ENCODE assay signal across 10 cellular contexts in the genomic region with DNA sequence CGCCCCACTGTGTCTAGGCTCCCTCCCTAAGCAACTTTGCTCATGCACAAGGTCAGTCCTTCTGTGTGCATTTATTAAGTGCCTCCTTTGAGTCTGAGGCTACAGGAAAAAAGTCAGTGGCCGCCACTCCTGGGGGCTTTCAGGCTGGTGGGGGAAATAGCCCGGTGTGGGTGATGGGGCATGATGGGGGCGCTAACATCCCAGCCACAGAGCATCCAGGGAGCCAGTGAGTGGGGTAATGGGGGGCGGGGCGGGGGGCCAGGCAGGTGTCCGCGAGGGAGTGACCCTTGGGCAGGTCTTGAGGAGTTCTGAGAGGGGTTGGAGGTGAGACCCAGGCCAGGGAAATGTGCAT. TPM values are rescaled to one million over a fixed set of nuclear protein-coding genes. Genes with fewer than 3 reads are reported as not detected.
DNase-seq lines count a peak whose midpoint lies in the region; ATAC-seq and TF ChIP-seq lines count a peak whose summit lies in the region.
"Had no signal": no experiment of that assay in that cellular context is flagged by ENCODE, and none has a peak within 500 bp of the region (broad histone marks: within the 10 kb centered on the region; RNA-seq: fewer than 3 reads in every experiment).

No MANE protein-coding gene starts in this region.

- no peak overlapping the region for H3K4me3 ChIP-seq in CD4-positive, CD25-positive, alpha-beta regulatory T cell (ENCODE audit: low read depth, low read length)
- H3K4me3 ChIP-seq in KMS-11 (IDR thresholded peaks at IDR 0.05; ENCODE audit: insufficient read depth, low read depth, low read length): no peak overlapping the region

- peaks cover 0 to 2% (median 0%) of the 10 kb centered on the region in 7 donors for H3K9me3 Mint-ChIP-seq in CD4-positive, CD25-positive, alpha-beta regulatory T cell
- H3K9me3 Mint-ChIP-seq in chondrocyte (ENCODE audit: low read depth): no peaks in the 10 kb centered on the region
- H3K9me3 Mint-ChIP-seq in nephron: no peaks in the 10 kb centered on the region

- no peaks in the 10 kb centered on the region for H3K36me3 ChIP-seq in CD4-positive, CD25-positive, alpha-beta regulatory T cell (ENCODE audit: control insufficient read depth, insufficient read depth, low read length)
- no peaks in the 10 kb centered on the region for H3K36me3 ChIP-seq in KMS-11 (ENCODE audit: insufficient read depth)

- H3K27me3 ChIP-seq in CD4-positive, CD25-positive, alpha-beta regulatory T cell (ENCODE audit: control insufficient read depth, insufficient read depth, low read length): no peaks in the 10 kb centered on the region
- no peaks in the 10 kb centered on the region for H3K27me3 ChIP-seq in KMS-11 (ENCODE audit: insufficient read depth, low read depth)

- 0 out of 2 replicates have a peak overlapping the region, but pooled peaks have one; percentile 44 for H3K4me2 ChIP-seq in KMS-11

- H3K4me1 Mint-ChIP-seq in CD4-positive, CD25-positive, alpha-beta regulatory T cell: peaks cover 12 to 31% (median 23%) of the 10 kb centered on the region in 4 donors
- peaks cover 4% of the 10 kb centered on the region for H3K4me1 Mint-ChIP-seq in chondrocyte (ENCODE audit: low read depth)
- H3K4me1 Mint-ChIP-seq in nephron: peaks cover 9% of the 10 kb centered on the region

- no peak for DNase-seq in CD4-positive, CD25-positive, alpha-beta regulatory T cell
- DNase-seq in chondrocyte (ENCODE audit: low spot score): no peak
- no peak for DNase-seq in NCI-H1105 treated with DMSO at 0.1 percent for 48 hours (lab: John Stamatoyannopoulos, UW)
- no peak for DNase-seq in DMS79 treated with DMSO at 0.1 percent for 48 hours (lab: John Stamatoyannopoulos, UW)
- DNase-seq: NCI-H187 treated with DMSO at 0.1 percent for 48 hours had no signal

- H2AFZ ChIP-seq in KMS-11 (ENCODE audit: low read depth): peak overlapping the region; percentile 68

- H3K36me3 Mint-ChIP-seq in CD4-positive, CD25-positive, alpha-beta regulatory T cell: no peaks in the 10 kb centered on the region
- H3K36me3 Mint-ChIP-seq in chondrocyte (ENCODE audit: low read depth) (no peaks in the 10 kb centered on the region), nephron (ENCODE audit: low read depth) (no peaks in the 10 kb centered on the region)

- H3K4me1 ChIP-seq in CD4-positive, CD25-positive, alpha-beta regulatory T cell (ENCODE audit: control insufficient read depth, insufficient read depth, low read length, poor library complexity, severe bottlenecking): peaks cover 18% of the 10 kb centered on the region
- H3K4me1 ChIP-seq in KMS-11 (ENCODE audit: low read depth, poor library complexity, severe bottlenecking): peaks cover 7% of the 10 kb centered on the region

- peak overlapping the region; percentile 41 for H3K27ac ChIP-seq in CD4-positive, CD25-positive, alpha-beta regulatory T cell (ENCODE audit: insufficient read depth, low read length, poor library complexity, severe bottlenecking)
- H3K27ac ChIP-seq in KMS-11: no peak overlapping the region

- H3K9me3 ChIP-seq in CD4-positive, CD25-positive, alpha-beta regulatory T cell (ENCODE audit: control insufficient read depth in 2 of 2, low read length in 2 of 2): no peaks in the 10 kb centered on the region

- H3K27me3 Mint-ChIP-seq in CD4-positive, CD25-positive, alpha-beta regulatory T cell: no peaks in the 10 kb centered on the region
- H3K27me3 Mint-ChIP-seq in chondrocyte (ENCODE audit: low read depth): no peaks in the 10 kb centered on the region
- no peaks in the 10 kb centered on the region for H3K27me3 Mint-ChIP-seq in nephron (ENCODE audit: low read depth)

- no peak for ATAC-seq in CD4-positive, CD25-positive, alpha-beta regulatory T cell (ENCODE audit: low read depth in 2 of 2)
- ATAC-seq in HG02981 (IDR thresholded peaks at IDR 0.05; ENCODE audit: unreplicated experiment) (no peak), GM18498 (IDR thresholded peaks at IDR 0.05; ENCODE audit: unreplicated experiment) (no peak)

- H3K4me3 Mint-ChIP-seq in CD4-positive, CD25-positive, alpha-beta regulatory T cell: peak overlapping the region; percentile 80 to 90 (median 84)
- H3K4me3 Mint-ChIP-seq in chondrocyte (ENCODE audit: unreplicated experiment) (peak overlapping the region; percentile 56), nephron (peak overlapping the region in 2 of 3 experiments; percentile 79 to 80)

- TF ChIP-seq CTCF in KMS-11 (conservative IDR thresholded peaks at IDR 0.05; ENCODE audit: low read depth, low read length) (no peak), chondrocyte (IDR thresholded peaks at IDR 0.05) (no peak), nephron (IDR thresholded peaks at IDR 0.05; ENCODE audit: unreplicated experiment in 3 of 3) (no peak)

- H3K27ac Mint-ChIP-seq in CD4-positive, CD25-positive, alpha-beta regulatory T cell: peak overlapping the region in 2 of 3 donors; percentile 80 to 87
- H3K27ac Mint-ChIP-seq in chondrocyte (ENCODE audit: unreplicated experiment) (no peak overlapping the region), nephron (peak overlapping the region; percentile 61 to 93 (median 90))

- H3K9ac ChIP-seq in KMS-11: no peak overlapping the region

- no peaks in the 10 kb centered on the region for H4K20me1 ChIP-seq in KMS-11 (ENCODE audit: insufficient read depth)

- no peaks in the 10 kb centered on the region for H3K79me2 ChIP-seq in KMS-11 (ENCODE audit: insufficient read depth, low read depth)

RNA-seq across cellular contexts. Expression of gene EHD1, which starts 10.0 kb away (rescaled TPM):
- 201 TPM for total RNA-seq in CD4-positive, CD25-positive, alpha-beta regulatory T cell
- polyA plus RNA-seq in CD4-positive, CD25-positive, alpha-beta regulatory T cell: 100 to 1,000 TPM; 180 to 223 (median 183) TPM
- 78.9 to 129 TPM (median 111 TPM) in 3 replicates for total RNA-seq in chondrocyte

RNA-seq across cellular contexts. Expression of gene ATG2A, which starts 28.6 kb away (rescaled TPM):
- total RNA-seq in CD4-positive, CD25-positive, alpha-beta regulatory T cell: 234 TPM
- polyA plus RNA-seq in CD4-positive, CD25-positive, alpha-beta regulatory T cell: 1 to 10 TPM; 5.8 to 8.0 (median 6.4) TPM
- total RNA-seq in chondrocyte: 15.2 to 21.9 TPM (median 16.3 TPM) in 3 replicates

RNA-seq across cellular contexts. Expression of gene PPP2R5B, which starts 36.1 kb away (rescaled TPM):
- 34.5 TPM for total RNA-seq in CD4-positive, CD25-positive, alpha-beta regulatory T cell
- 1 to 10 TPM; 3.6 to 4.9 (median 3.8) TPM for polyA plus RNA-seq in CD4-positive, CD25-positive, alpha-beta regulatory T cell
- 21.7 to 33.2 TPM (median 29.3 TPM) in 3 replicates for total RNA-seq in chondrocyte

RNA-seq across cellular contexts. Expression of gene CDC42BPG, which starts 43.9 kb away (rescaled TPM):
- 11.6 TPM for total RNA-seq in CD4-positive, CD25-positive, alpha-beta regulatory T cell
- under 1 TPM in 2 of 4 donors, not detected in 2; 0.11 to 0.13 TPM for polyA plus RNA-seq in CD4-positive, CD25-positive, alpha-beta regulatory T cell
- total RNA-seq in chondrocyte: 0.17 to 0.46 TPM (median 0.35 TPM) in 3 replicates

RNA-seq across cellular contexts. Expression of gene GPHA2, which starts 47.3 kb away (rescaled TPM):
- not detected for total RNA-seq in CD4-positive, CD25-positive, alpha-beta regulatory T cell
- polyA plus RNA-seq in CD4-positive, CD25-positive, alpha-beta regulatory T cell: not detected
- total RNA-seq in chondrocyte: not detected in 3 replicates
- total RNA-seq: T-helper 1 cell treated with Interleukin-12 subunit alpha and Interleukin-12 subunit beta and Interleukin-4 antibody, amounts not matched to agents 30 ng/mL and 1 ng/mL, for 36 hours had no signal

Comparison
In these comparisons a context has a peak if more than half of its experiments do, and no peak if none do; other contexts are left out.
1. RNA of gene ATG2A, which starts 28.6 kb away (total RNA-seq): 234 TPM in CD4-positive, CD25-positive, alpha-beta regulatory T cell (single experiment); 15.2 to 21.9 TPM in chondrocyte; every median in the first group is over 10 times any median in the second.
2. Peak in every context shown above with its lines, with median percentiles within 50 percentile points of each other: H3K4me3 Mint-ChIP-seq.